1 cellular context compared by ENCODE assay signal in the genomic region with DNA sequence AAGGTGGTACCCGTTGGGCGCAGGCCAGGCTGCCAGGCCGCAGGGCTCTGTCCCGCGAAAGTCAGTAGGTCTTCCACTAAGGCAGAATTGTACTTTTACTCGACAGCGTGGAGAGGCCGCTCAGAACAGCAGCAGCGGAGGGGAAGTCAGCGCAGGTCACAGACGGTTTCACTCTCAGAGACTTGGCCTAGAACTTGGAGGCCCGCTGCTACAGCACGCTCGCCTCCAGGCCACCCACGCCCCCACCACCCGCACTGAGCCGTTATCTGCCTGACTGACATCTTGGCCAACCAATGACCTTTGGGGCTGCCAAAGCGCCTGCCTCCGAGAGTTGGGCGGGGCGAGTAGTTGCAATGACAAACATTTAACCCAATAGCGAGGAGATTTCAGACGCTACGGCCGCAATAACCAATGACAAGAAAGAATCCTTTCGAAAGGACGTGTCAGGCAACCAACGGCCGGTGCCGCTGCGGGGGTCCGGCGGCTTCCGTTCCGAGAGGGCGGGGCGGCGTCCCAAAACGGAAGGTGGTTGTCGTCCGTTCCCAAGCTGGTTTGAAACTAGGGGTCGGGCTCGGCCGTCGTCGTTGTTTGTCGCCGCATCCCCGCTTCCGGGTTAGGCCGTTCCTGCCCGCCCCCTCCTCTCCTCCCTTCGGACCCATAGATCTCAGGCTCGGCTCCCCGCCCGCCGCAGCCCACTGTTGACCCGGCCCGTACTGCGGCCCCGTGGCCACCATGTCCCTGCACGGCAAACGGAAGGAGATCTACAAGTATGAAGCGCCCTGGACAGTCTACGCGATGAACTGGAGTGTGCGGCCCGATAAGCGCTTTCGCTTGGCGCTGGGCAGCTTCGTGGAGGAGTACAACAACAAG.
TF ChIP-seq lines count a peak whose summit lies in the region.

A gene with protein sequence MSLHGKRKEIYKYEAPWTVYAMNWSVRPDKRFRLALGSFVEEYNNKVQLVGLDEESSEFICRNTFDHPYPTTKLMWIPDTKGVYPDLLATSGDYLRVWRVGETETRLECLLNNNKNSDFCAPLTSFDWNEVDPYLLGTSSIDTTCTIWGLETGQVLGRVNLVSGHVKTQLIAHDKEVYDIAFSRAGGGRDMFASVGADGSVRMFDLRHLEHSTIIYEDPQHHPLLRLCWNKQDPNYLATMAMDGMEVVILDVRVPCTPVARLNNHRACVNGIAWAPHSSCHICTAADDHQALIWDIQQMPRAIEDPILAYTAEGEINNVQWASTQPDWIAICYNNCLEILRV (plus strand): TSS at position 532 of the 870 bp plus-strand sequence. CDS start 201 bp downstream, at position 733.

TF ChIP-seq in GM12878, 131 proteins besides CTCF, POLR2A, EP300 and RAD21 (continued from another document and continues in another):
- TF ChIP-seq, protein P1, sequence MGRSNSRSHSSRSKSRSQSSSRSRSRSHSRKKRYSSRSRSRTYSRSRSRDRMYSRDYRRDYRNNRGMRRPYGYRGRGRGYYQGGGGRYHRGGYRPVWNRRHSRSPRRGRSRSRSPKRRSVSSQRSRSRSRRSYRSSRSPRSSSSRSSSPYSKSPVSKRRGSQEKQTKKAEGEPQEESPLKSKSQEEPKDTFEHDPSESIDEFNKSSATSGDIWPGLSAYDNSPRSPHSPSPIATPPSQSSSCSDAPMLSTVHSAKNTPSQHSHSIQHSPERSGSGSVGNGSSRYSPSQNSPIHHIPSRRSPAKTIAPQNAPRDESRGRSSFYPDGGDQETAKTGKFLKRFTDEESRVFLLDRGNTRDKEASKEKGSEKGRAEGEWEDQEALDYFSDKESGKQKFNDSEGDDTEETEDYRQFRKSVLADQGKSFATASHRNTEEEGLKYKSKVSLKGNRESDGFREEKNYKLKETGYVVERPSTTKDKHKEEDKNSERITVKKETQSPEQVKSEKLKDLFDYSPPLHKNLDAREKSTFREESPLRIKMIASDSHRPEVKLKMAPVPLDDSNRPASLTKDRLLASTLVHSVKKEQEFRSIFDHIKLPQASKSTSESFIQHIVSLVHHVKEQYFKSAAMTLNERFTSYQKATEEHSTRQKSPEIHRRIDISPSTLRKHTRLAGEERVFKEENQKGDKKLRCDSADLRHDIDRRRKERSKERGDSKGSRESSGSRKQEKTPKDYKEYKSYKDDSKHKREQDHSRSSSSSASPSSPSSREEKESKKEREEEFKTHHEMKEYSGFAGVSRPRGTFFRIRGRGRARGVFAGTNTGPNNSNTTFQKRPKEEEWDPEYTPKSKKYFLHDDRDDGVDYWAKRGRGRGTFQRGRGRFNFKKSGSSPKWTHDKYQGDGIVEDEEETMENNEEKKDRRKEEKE (IDR thresholded peaks at IDR 0.05) = no peak
- TF ChIP-seq, protein P2, sequence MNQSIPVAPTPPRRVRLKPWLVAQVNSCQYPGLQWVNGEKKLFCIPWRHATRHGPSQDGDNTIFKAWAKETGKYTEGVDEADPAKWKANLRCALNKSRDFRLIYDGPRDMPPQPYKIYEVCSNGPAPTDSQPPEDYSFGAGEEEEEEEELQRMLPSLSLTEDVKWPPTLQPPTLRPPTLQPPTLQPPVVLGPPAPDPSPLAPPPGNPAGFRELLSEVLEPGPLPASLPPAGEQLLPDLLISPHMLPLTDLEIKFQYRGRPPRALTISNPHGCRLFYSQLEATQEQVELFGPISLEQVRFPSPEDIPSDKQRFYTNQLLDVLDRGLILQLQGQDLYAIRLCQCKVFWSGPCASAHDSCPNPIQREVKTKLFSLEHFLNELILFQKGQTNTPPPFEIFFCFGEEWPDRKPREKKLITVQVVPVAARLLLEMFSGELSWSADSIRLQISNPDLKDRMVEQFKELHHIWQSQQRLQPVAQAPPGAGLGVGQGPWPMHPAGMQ (IDR thresholded peaks at IDR 0.05; ENCODE audit: borderline replicate concordance) = no peak
- TF ChIP-seq WRNIP1 (IDR thresholded peaks at IDR 0.05; ENCODE audit: borderline replicate concordance, low read depth, low read length) (no peak), STAT1 (conservative IDR thresholded peaks at IDR 0.05) (no peak), STAT3 (IDR thresholded peaks at IDR 0.05; ENCODE audit: low read depth, low read length) (no peak), IKZF1 (conservative IDR thresholded peaks at IDR 0.05) (peak; percentile 20; the same call in 1 of the 2 replicates), POLR2AphosphoS5 (IDR thresholded peaks at IDR 0.05; ENCODE audit: low read length) (peak; percentile 91), ASH2L (IDR thresholded peaks at IDR 0.05; ENCODE audit: borderline replicate concordance, low read depth) (no peak), TCF12 (IDR thresholded peaks at IDR 0.05; ENCODE audit: low read depth, low read length) (peak; percentile 4; the same call in 1 of the 2 replicates), ZNF207 (IDR thresholded peaks at IDR 0.05; ENCODE audit: borderline replicate concordance) (peak; percentile 41; the same call in 1 of the 2 replicates), CHD1 (IDR thresholded peaks at IDR 0.05; ENCODE audit: low read depth, low read length) (no peak), PAX5 (IDR thresholded peaks at IDR 0.05; ENCODE audit: borderline replicate concordance, low read depth, low read length) (peak; percentile 71; the same call in 1 of the 2 replicates), TAF1 (IDR thresholded peaks at IDR 0.05; ENCODE audit: borderline replicate concordance, low read depth, low read length) (peak; percentile 93), CBX5 (IDR thresholded peaks at IDR 0.05; ENCODE audit: low read depth) (no peak), RB1 (IDR thresholded peaks at IDR 0.05; ENCODE audit: borderline replicate concordance) (no peak), BACH1 (IDR thresholded peaks at IDR 0.05; ENCODE audit: borderline replicate concordance) (peak; percentile 66; the same call in 1 of the 2 replicates), SPI1 (IDR thresholded peaks at IDR 0.05; ENCODE audit: borderline replicate concordance, insufficient read depth, low read depth, low read length) (peak; percentile 73), HDAC2 (IDR thresholded peaks at IDR 0.05) (no peak), TARDBP (IDR thresholded peaks at IDR 0.05; ENCODE audit: borderline replicate concordance) (no peak; the same call in 1 of the 2 replicates), TBL1XR1 (IDR thresholded peaks at IDR 0.05; ENCODE audit: low read depth, low read length) (no peak; the same call in 1 of the 2 replicates), JUNB (IDR thresholded peaks at IDR 0.05) (no peak; the same call in 1 of the 2 replicates), MEF2A (IDR thresholded peaks at IDR 0.05; ENCODE audit: insufficient read depth, low read depth, low read length) (no peak), TCF7 (IDR thresholded peaks at IDR 0.05; ENCODE audit: borderline replicate concordance) (no peak)
- TF ChIP-seq, protein P3, sequence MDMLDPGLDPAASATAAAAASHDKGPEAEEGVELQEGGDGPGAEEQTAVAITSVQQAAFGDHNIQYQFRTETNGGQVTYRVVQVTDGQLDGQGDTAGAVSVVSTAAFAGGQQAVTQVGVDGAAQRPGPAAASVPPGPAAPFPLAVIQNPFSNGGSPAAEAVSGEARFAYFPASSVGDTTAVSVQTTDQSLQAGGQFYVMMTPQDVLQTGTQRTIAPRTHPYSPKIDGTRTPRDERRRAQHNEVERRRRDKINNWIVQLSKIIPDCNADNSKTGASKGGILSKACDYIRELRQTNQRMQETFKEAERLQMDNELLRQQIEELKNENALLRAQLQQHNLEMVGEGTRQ (IDR thresholded peaks at IDR 0.05; ENCODE audit: borderline replicate concordance, low read depth, low read length) = no peak
- TF ChIP-seq, protein P4, sequence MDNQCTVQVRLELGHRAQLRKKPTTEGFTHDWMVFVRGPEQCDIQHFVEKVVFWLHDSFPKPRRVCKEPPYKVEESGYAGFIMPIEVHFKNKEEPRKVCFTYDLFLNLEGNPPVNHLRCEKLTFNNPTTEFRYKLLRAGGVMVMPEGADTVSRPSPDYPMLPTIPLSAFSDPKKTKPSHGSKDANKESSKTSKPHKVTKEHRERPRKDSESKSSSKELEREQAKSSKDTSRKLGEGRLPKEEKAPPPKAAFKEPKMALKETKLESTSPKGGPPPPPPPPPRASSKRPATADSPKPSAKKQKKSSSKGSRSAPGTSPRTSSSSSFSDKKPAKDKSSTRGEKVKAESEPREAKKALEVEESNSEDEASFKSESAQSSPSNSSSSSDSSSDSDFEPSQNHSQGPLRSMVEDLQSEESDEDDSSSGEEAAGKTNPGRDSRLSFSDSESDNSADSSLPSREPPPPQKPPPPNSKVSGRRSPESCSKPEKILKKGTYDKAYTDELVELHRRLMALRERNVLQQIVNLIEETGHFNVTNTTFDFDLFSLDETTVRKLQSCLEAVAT (IDR thresholded peaks at IDR 0.05) = peak; percentile 17; the same call in 1 of the 2 replicates
- TF ChIP-seq, protein P5, sequence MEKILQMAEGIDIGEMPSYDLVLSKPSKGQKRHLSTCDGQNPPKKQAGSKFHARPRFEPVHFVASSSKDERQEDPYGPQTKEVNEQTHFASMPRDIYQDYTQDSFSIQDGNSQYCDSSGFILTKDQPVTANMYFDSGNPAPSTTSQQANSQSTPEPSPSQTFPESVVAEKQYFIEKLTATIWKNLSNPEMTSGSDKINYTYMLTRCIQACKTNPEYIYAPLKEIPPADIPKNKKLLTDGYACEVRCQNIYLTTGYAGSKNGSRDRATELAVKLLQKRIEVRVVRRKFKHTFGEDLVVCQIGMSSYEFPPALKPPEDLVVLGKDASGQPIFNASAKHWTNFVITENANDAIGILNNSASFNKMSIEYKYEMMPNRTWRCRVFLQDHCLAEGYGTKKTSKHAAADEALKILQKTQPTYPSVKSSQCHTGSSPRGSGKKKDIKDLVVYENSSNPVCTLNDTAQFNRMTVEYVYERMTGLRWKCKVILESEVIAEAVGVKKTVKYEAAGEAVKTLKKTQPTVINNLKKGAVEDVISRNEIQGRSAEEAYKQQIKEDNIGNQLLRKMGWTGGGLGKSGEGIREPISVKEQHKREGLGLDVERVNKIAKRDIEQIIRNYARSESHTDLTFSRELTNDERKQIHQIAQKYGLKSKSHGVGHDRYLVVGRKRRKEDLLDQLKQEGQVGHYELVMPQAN (conservative IDR thresholded peaks at IDR 0.05) = peak; percentile 79
- TF ChIP-seq, protein P6, sequence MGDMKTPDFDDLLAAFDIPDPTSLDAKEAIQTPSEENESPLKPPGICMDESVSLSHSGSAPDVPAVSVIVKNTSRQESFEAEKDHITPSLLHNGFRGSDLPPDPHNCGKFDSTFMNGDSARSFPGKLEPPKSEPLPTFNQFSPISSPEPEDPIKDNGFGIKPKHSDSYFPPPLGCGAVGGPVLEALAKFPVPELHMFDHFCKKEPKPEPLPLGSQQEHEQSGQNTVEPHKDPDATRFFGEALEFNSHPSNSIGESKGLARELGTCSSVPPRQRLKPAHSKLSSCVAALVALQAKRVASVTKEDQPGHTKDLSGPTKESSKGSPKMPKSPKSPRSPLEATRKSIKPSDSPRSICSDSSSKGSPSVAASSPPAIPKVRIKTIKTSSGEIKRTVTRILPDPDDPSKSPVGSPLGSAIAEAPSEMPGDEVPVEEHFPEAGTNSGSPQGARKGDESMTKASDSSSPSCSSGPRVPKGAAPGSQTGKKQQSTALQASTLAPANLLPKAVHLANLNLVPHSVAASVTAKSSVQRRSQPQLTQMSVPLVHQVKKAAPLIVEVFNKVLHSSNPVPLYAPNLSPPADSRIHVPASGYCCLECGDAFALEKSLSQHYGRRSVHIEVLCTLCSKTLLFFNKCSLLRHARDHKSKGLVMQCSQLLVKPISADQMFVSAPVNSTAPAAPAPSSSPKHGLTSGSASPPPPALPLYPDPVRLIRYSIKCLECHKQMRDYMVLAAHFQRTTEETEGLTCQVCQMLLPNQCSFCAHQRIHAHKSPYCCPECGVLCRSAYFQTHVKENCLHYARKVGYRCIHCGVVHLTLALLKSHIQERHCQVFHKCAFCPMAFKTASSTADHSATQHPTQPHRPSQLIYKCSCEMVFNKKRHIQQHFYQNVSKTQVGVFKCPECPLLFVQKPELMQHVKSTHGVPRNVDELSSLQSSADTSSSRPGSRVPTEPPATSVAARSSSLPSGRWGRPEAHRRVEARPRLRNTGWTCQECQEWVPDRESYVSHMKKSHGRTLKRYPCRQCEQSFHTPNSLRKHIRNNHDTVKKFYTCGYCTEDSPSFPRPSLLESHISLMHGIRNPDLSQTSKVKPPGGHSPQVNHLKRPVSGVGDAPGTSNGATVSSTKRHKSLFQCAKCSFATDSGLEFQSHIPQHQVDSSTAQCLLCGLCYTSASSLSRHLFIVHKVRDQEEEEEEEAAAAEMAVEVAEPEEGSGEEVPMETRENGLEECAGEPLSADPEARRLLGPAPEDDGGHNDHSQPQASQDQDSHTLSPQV (IDR thresholded peaks at IDR 0.05) = no peak
- TF ChIP-seq, protein P7, sequence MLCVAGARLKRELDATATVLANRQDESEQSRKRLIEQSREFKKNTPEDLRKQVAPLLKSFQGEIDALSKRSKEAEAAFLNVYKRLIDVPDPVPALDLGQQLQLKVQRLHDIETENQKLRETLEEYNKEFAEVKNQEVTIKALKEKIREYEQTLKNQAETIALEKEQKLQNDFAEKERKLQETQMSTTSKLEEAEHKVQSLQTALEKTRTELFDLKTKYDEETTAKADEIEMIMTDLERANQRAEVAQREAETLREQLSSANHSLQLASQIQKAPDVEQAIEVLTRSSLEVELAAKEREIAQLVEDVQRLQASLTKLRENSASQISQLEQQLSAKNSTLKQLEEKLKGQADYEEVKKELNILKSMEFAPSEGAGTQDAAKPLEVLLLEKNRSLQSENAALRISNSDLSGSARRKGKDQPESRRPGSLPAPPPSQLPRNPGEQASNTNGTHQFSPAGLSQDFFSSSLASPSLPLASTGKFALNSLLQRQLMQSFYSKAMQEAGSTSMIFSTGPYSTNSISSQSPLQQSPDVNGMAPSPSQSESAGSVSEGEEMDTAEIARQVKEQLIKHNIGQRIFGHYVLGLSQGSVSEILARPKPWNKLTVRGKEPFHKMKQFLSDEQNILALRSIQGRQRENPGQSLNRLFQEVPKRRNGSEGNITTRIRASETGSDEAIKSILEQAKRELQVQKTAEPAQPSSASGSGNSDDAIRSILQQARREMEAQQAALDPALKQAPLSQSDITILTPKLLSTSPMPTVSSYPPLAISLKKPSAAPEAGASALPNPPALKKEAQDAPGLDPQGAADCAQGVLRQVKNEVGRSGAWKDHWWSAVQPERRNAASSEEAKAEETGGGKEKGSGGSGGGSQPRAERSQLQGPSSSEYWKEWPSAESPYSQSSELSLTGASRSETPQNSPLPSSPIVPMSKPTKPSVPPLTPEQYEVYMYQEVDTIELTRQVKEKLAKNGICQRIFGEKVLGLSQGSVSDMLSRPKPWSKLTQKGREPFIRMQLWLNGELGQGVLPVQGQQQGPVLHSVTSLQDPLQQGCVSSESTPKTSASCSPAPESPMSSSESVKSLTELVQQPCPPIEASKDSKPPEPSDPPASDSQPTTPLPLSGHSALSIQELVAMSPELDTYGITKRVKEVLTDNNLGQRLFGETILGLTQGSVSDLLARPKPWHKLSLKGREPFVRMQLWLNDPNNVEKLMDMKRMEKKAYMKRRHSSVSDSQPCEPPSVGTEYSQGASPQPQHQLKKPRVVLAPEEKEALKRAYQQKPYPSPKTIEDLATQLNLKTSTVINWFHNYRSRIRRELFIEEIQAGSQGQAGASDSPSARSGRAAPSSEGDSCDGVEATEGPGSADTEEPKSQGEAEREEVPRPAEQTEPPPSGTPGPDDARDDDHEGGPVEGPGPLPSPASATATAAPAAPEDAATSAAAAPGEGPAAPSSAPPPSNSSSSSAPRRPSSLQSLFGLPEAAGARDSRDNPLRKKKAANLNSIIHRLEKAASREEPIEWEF (IDR thresholded peaks at IDR 0.05; ENCODE audit: insufficient replicate concordance, low read depth, low read length) = no peak
- TF ChIP-seq, protein P8, sequence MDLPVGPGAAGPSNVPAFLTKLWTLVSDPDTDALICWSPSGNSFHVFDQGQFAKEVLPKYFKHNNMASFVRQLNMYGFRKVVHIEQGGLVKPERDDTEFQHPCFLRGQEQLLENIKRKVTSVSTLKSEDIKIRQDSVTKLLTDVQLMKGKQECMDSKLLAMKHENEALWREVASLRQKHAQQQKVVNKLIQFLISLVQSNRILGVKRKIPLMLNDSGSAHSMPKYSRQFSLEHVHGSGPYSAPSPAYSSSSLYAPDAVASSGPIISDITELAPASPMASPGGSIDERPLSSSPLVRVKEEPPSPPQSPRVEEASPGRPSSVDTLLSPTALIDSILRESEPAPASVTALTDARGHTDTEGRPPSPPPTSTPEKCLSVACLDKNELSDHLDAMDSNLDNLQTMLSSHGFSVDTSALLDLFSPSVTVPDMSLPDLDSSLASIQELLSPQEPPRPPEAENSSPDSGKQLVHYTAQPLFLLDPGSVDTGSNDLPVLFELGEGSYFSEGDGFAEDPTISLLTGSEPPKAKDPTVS (IDR thresholded peaks at IDR 0.05; ENCODE audit: low read depth, low read length) = no peak
